1 cellular context compared by ENCODE assay signal in genomic region chr2:94994063-94994913, GRCh38.
TF ChIP-seq lines count a peak whose summit lies in the region.

No MANE protein-coding gene starts in this region.

TF ChIP-seq in GM23338, 12 proteins besides CTCF, POLR2A, EP300 and RAD21 (continued from another document):
- TF ChIP-seq ZNF462 (CRISPR knock-in tag; IDR thresholded peaks at IDR 0.05) (no peak), CREB1 (CRISPR knock-in tag; IDR thresholded peaks at IDR 0.05; ENCODE audit: low read depth) (no peak), STAT1 (IDR thresholded peaks at IDR 0.05; ENCODE audit: unreplicated experiment) (no peak), POLR2AphosphoS5 (IDR thresholded peaks at IDR 0.05; ENCODE audit: low read depth) (no peak)
